In genomic region chr9:96425500-96426169, GRCh38 we compare ENCODE assay signal across 19 cellular contexts. TPM values are rescaled to one million over a fixed set of nuclear protein-coding genes. Genes with fewer than 3 reads are reported as not detected.
DNase-seq lines count a peak whose midpoint lies in the region; ATAC-seq and TF ChIP-seq lines count a peak whose summit lies in the region.
"Had no signal": no experiment of that assay in that cellular context is flagged by ENCODE, and none has a peak within 500 bp of the region (broad histone marks: within the 10 kb centered on the region; RNA-seq: fewer than 3 reads in every experiment).

No MANE protein-coding gene starts in this region.

- no peak overlapping the region for H3K27ac ChIP-seq in osteoblast (ENCODE audit: low read depth, low read length)

- H3K79me2 ChIP-seq in osteoblast (ENCODE audit: insufficient read depth, low read length) = no peaks in the 10 kb centered on the region

- no peak overlapping the region for H3K4me3 ChIP-seq in osteoblast (ENCODE audit: insufficient read depth, low read length)
- H3K4me3 ChIP-seq: Peyer's patch had no signal

- peaks cover 2% of the 10 kb centered on the region for H3K36me3 Mint-ChIP-seq in central memory CD8-positive, alpha-beta T cell (ENCODE audit: insufficient read depth)
- H3K36me3 Mint-ChIP-seq: CD8-positive, alpha-beta T cell had no signal

- H2AFZ ChIP-seq in osteoblast (ENCODE audit: low read length) = no peak overlapping the region

- ATAC-seq in central memory CD8-positive, alpha-beta T cell (replicated peaks; ENCODE audit: extremely low read depth, poor library complexity, severe bottlenecking) = peak; percentile 92
- ATAC-seq: CD8-positive, alpha-beta T cell; SK-N-SH treated with all-trans-retinoic acid at 6 μM for 48 hours had no signal

- H3K27me3 Mint-ChIP-seq in central memory CD8-positive, alpha-beta T cell = no peaks in the 10 kb centered on the region

- TF ChIP-seq CTCF in osteoblast (IDR thresholded peaks at IDR 0.05; ENCODE audit: extremely low read depth, low read depth, low read length) = no peak

- H3K27ac Mint-ChIP-seq in central memory CD8-positive, alpha-beta T cell (ENCODE audit: low read depth) = peak overlapping the region; percentile 91
- H3K27ac Mint-ChIP-seq: CD8-positive, alpha-beta T cell had no signal

- no peaks in the 10 kb centered on the region for H3K36me3 ChIP-seq in osteoblast (ENCODE audit: insufficient read depth, low read length)
- H3K36me3 ChIP-seq: BE2C, Peyer's patch had no signal

- peaks cover 16% of the 10 kb centered on the region for H3K4me1 Mint-ChIP-seq in central memory CD8-positive, alpha-beta T cell

- H4K20me1 ChIP-seq in osteoblast (ENCODE audit: insufficient read depth, low read length) = no peaks in the 10 kb centered on the region

- no peaks in the 10 kb centered on the region for H3K9me3 ChIP-seq in osteoblast (ENCODE audit: low read depth, low read length)
- H3K9me3 ChIP-seq: BE2C, Peyer's patch had no signal

- H3K27me3 ChIP-seq in osteoblast (ENCODE audit: insufficient read depth, low read length) = no peaks in the 10 kb centered on the region
- H3K27me3 ChIP-seq: BE2C, Peyer's patch had no signal

- no peak overlapping the region for H3K4me2 ChIP-seq in osteoblast (ENCODE audit: insufficient read depth, low read length)

- peaks cover 7% of the 10 kb centered on the region for H3K4me1 ChIP-seq in osteoblast (ENCODE audit: insufficient read depth, low read length)

- DNase-seq in GF-D8 (lab: John Stamatoyannopoulos, UW) = peak; percentile 5
- DNase-seq in NCI-H524 (lab: John Stamatoyannopoulos, UW) = peak; percentile 41 to 73
- DNase-seq in central memory CD8-positive, alpha-beta T cell (ENCODE audit: low spot score in 2 of 2) = no peak
- peak; percentile 37 for DNase-seq in osteoblast (ENCODE audit: insufficient read length, low spot score, missing footprints)
- no peak for DNase-seq in Ammon's horn (ENCODE audit: low spot score)
- no peak for DNase-seq in GM03348 (ENCODE audit: low spot score)
- no peak for DNase-seq in NCI-H1417 (lab: John Stamatoyannopoulos, UW)
- DNase-seq: BE2C; CD8-positive, alpha-beta T cell; HCEC 1CT; IMR-90; Kasumi-1; MV-4-11; NCI-H146; NCI-H446; NCI-H774; Peyer's patch; SHP77 had no signal

- no peaks in the 10 kb centered on the region for H3K9me3 Mint-ChIP-seq in central memory CD8-positive, alpha-beta T cell
- H3K9me3 Mint-ChIP-seq: CD8-positive, alpha-beta T cell had no signal

- H3K4me3 Mint-ChIP-seq in central memory CD8-positive, alpha-beta T cell = peak overlapping the region; percentile 45
- H3K4me3 Mint-ChIP-seq: CD8-positive, alpha-beta T cell had no signal

RNA-seq across cellular contexts. Expression of gene ZNF367, which starts 7.5 kb away (rescaled TPM):
- total RNA-seq in osteoblast = 1.4 and 2.1 TPM in 2 replicates

RNA-seq across cellular contexts. Expression of gene HABP4, which starts 24.3 kb away (rescaled TPM):
- 12.7 and 14.1 TPM in 2 replicates for total RNA-seq in osteoblast

RNA-seq across cellular contexts. Expression of gene SLC35D2, which starts 42.1 kb away (rescaled TPM):
- 18.5 and 18.6 TPM in 2 replicates for total RNA-seq in osteoblast

Comparison
In these comparisons a context has a peak if more than half of its experiments do, and no peak if none do; other contexts are left out.
1. DNase-seq: peak in GF-D8 (single experiment), NCI-H524 (2 of 2) and osteoblast (single experiment); none in central memory CD8-positive, alpha-beta T cell (0 of 2), Ammon's horn (single experiment), GM03348 (single experiment) and NCI-H1417 (0 of 3).